ENCODE assay signal across 1 cellular context in genomic region chr9:130537346-130538050, GRCh38.
A peak's percentile ranks its signal among the peaks of the same experiment; 100 is the strongest.
TF ChIP-seq lines count a peak whose summit lies in the region.

No MANE protein-coding gene starts in this region.

TF ChIP-seq in K562, 482 proteins besides CTCF, POLR2A, EP300 and RAD21 (continued from another document and continues in another):
- TF ChIP-seq CLOCK (CRISPR knock-in tag; IDR thresholded peaks at IDR 0.05; ENCODE audit: borderline replicate concordance) (peak; percentile 82; the same call in 1 of the 2 replicates), KDM4B (IDR thresholded peaks at IDR 0.05; ENCODE audit: borderline replicate concordance in 2 of 2, low read depth in 1 of 2) (peak in 1 of 2 experiments; percentile 77; a peak in 1 of 4 replicates), BCLAF1 (IDR thresholded peaks at IDR 0.05; ENCODE audit: borderline replicate concordance in 1 of 2, control insufficient read depth in 1 of 2, low read depth in 2 of 2, low read length in 1 of 2) (0 out of 4 replicates have a peak, but pooled peaks of 1 of the 2 experiments have one; percentile 31), ZNF449 (CRISPR knock-in tag; IDR thresholded peaks at IDR 0.05) (peak; percentile 74; the same call in 1 of the 2 replicates), DMBX1 (CRISPR knock-in tag; IDR thresholded peaks at IDR 0.05; ENCODE audit: borderline replicate concordance) (peak; percentile 92), MGA (IDR thresholded peaks at IDR 0.05) (peak; percentile 93), NFIC (IDR thresholded peaks at IDR 0.05) (peak; percentile 95), SRF (CRISPR knock-in tag; IDR thresholded peaks at IDR 0.05) (peak in 1 of 2 experiments; percentile 94; a peak in 2 of 4 replicates), FOXO4 (CRISPR knock-in tag; IDR thresholded peaks at IDR 0.05) (peak; percentile 26; the same call in 1 of the 2 replicates), FOXP1 (CRISPR knock-in tag; IDR thresholded peaks at IDR 0.05) (no peak; the same call in 1 of the 2 replicates), SETDB1 (IDR thresholded peaks at IDR 0.05; ENCODE audit: low read length) (no peak), LEF1 (IDR thresholded peaks at IDR 0.05) (peak; percentile 93), GATAD2B (IDR thresholded peaks at IDR 0.05; ENCODE audit: borderline replicate concordance) (peak; percentile 99), ZNF134 (CRISPR knock-in tag; conservative IDR thresholded peaks at IDR 0.05) (peak; percentile 57; the same call in 1 of the 2 replicates), NCOR1 (IDR thresholded peaks at IDR 0.05) (peak; percentile 98), TRIM28 (IDR thresholded peaks at IDR 0.05) (peak; percentile 62; the same call in 1 of the 2 replicates), CGGBP1 (CRISPR knock-in tag; IDR thresholded peaks at IDR 0.05) (no peak), TBL1XR1 (IDR thresholded peaks at IDR 0.05; ENCODE audit: low read length in 2 of 2) (peak; percentile 80 to 83), ZBTB43 (CRISPR knock-in tag; IDR thresholded peaks at IDR 0.05) (peak; percentile 34; the same call in 1 of the 2 replicates)
